In the genomic region with DNA sequence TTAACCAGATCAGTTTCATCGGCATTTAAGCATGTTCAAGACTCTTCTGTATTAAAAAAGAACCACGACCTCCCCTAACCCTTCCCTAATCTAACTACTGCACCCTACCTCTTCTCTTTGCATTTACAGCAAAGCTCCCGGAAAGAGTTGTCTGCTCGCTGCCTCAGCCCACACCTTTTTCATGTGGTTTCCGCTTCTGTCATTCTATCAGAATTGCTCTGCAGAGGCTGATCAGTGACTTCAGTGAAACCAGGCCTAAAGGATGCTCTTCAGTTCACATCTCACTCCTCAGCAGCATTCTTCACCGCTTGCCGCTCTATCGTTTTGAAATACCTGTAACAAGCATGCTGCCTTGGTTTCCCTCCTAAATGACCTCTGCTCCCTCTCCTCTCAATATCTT, we compare ENCODE assay signal across 8 cellular contexts.
A peak's percentile ranks its signal among the peaks of the same experiment; 100 is the strongest.
DNase-seq lines count a peak whose midpoint lies in the region; ATAC-seq lines count a peak whose summit lies in the region.

No MANE protein-coding gene starts in this region.

- peak; percentile 58 for DNase-seq in activated gamma-delta T cell treated with Interleukin-2 at 50 U/mL for 16 hours
- no peak for DNase-seq in activated gamma-delta T cell (lab: John Stamatoyannopoulos, UW)
- peak; percentile 47 for DNase-seq in activated gamma-delta T cell treated with anti-CD3 and anti-CD28 coated beads, Interleukin-2, amount 50 U/mL, for 16 hours (ENCODE audit: low read depth)
- DNase-seq in stimulated activated CD4-positive, alpha-beta T cell treated with anti-CD3 and anti-CD28 coated beads, Interleukin-1b, Interleukin-23, amount 100 ng/mL, for 48 hours: peak; percentile 76
- DNase-seq in sciatic nerve (ENCODE audit: low spot score): no peak
- no peak for DNase-seq in COR-L47 (lab: John Stamatoyannopoulos, UW)

- ATAC-seq in sciatic nerve: no peak
- ATAC-seq in GM18909 (IDR thresholded peaks at IDR 0.05; ENCODE audit: poor library complexity, unreplicated experiment): no peak
- ATAC-seq in HG03135 (IDR thresholded peaks at IDR 0.05; ENCODE audit: unreplicated experiment): no peak

- intact Hi-C loops in sciatic nerve (cut with DNase I): no loop called here

Comparison
In these comparisons a context has a peak if more than half of its experiments do, and no peak if none do; other contexts are left out.
1. DNase-seq: peak in activated gamma-delta T cell treated with Interleukin-2 at 50 U/mL for 16 hours (single experiment), activated gamma-delta T cell treated with anti-CD3 and anti-CD28 coated beads, Interleukin-2, amount 50 U/mL, for 16 hours (single experiment) and stimulated activated CD4-positive, alpha-beta T cell treated with anti-CD3 and anti-CD28 coated beads, Interleukin-1b, Interleukin-23, amount 100 ng/mL, for 48 hours (single experiment); none in activated gamma-delta T cell (single experiment), sciatic nerve (single experiment) and COR-L47 (single experiment).